ENCODE assay signal across 1 cellular context in genomic region chr11:69449320-69450063, GRCh38.
TF ChIP-seq lines count a peak whose summit lies in the region.

No MANE protein-coding gene starts in this region.

TF ChIP-seq in K562, 482 proteins besides CTCF, POLR2A, EP300 and RAD21 (continued from another document and continues in another):
- TF ChIP-seq L3MBTL2 (IDR thresholded peaks at IDR 0.05) (peak; percentile 54; the same call in 1 of the 2 replicates), RFX1 (IDR thresholded peaks at IDR 0.05) (no peak), TAF9B (IDR thresholded peaks at IDR 0.05; ENCODE audit: partially characterized antibody) (peak; percentile 71), ZNF174 (CRISPR knock-in tag; IDR thresholded peaks at IDR 0.05) (no peak), COPS2 (conservative IDR thresholded peaks at IDR 0.05) (no peak), TCFL5 (CRISPR knock-in tag; conservative IDR thresholded peaks at IDR 0.05) (no peak), CTCFL (IDR thresholded peaks at IDR 0.05; ENCODE audit: borderline replicate concordance, insufficient read depth, low read depth, low read length, poor library complexity, severe bottlenecking) (no peak), FOXP4 (CRISPR knock-in tag; IDR thresholded peaks at IDR 0.05; ENCODE audit: borderline replicate concordance) (no peak), HMG20B (CRISPR knock-in tag; IDR thresholded peaks at IDR 0.05) (no peak), RERE (CRISPR knock-in tag; IDR thresholded peaks at IDR 0.05; ENCODE audit: borderline replicate concordance) (no peak), ZNF740 (CRISPR knock-in tag; IDR thresholded peaks at IDR 0.05) (no peak), ZNF740 (tag; IDR thresholded peaks at IDR 0.05) (no peak), KLF6 (CRISPR knock-in tag; IDR thresholded peaks at IDR 0.05; ENCODE audit: borderline replicate concordance) (no peak), PHB (CRISPR knock-in tag; IDR thresholded peaks at IDR 0.05) (no peak), BRF1 (IDR thresholded peaks at IDR 0.05; ENCODE audit: borderline replicate concordance, extremely low read depth, insufficient read length) (no peak), ZBTB49 (CRISPR knock-in tag; IDR thresholded peaks at IDR 0.05; ENCODE audit: borderline replicate concordance) (no peak), THRAP3 (IDR thresholded peaks at IDR 0.05; ENCODE audit: borderline replicate concordance) (no peak), FOXK2 (conservative IDR thresholded peaks at IDR 0.05 in 1 of 2, IDR thresholded peaks at IDR 0.05 in 1 of 2; ENCODE audit: low read depth in 2 of 2) (0 out of 4 replicates have a peak, but pooled peaks have one; percentile 14 to 19), TCF7 (IDR thresholded peaks at IDR 0.05; ENCODE audit: borderline replicate concordance) (peak; percentile 95), ZNF511 (CRISPR knock-in tag; IDR thresholded peaks at IDR 0.05) (no peak), ZNF76 (CRISPR knock-in tag; IDR thresholded peaks at IDR 0.05; ENCODE audit: borderline replicate concordance) (no peak), KDM1A (IDR thresholded peaks at IDR 0.05) (peak; percentile 78 to 79), FOXJ2 (tag; IDR thresholded peaks at IDR 0.05) (no peak), ZNF217 (CRISPR knock-in tag; IDR thresholded peaks at IDR 0.05) (no peak), ZNF518B (CRISPR knock-in tag; IDR thresholded peaks at IDR 0.05) (no peak), ATF1 (CRISPR knock-in tag; IDR thresholded peaks at IDR 0.05) (no peak), ATF1 (tag; IDR thresholded peaks at IDR 0.05) (no peak), KDM2B (CRISPR knock-in tag; IDR thresholded peaks at IDR 0.05) (no peak), PHF21A (IDR thresholded peaks at IDR 0.05; ENCODE audit: borderline replicate concordance, low read depth) (no peak; the same call in 1 of the 2 replicates), NCOA1 (IDR thresholded peaks at IDR 0.05; ENCODE audit: low read depth) (peak; percentile 55; the same call in 1 of the 2 replicates), MNT (conservative IDR thresholded peaks at IDR 0.05) (0 out of 4 replicates have a peak, but pooled peaks of 1 of the 2 experiments have one; percentile 29), NR1H2 (CRISPR knock-in tag; IDR thresholded peaks at IDR 0.05) (no peak), FOXO4 (CRISPR knock-in tag; IDR thresholded peaks at IDR 0.05) (no peak), MCM5 (IDR thresholded peaks at IDR 0.05; ENCODE audit: low read depth) (no peak), POLR2AphosphoS2 (IDR thresholded peaks at IDR 0.05; ENCODE audit: low read length) (no peak), GTF2F1 (IDR thresholded peaks at IDR 0.05; ENCODE audit: low read depth, low read length) (no peak), DPF2 (IDR thresholded peaks at IDR 0.05) (peak; percentile 98), ETS2 (tag; IDR thresholded peaks at IDR 0.05; ENCODE audit: borderline replicate concordance, poor library complexity, severe bottlenecking) (no peak), ZNF668 (CRISPR knock-in tag; IDR thresholded peaks at IDR 0.05) (no peak), ZC3H11A (IDR thresholded peaks at IDR 0.05; ENCODE audit: low read depth, low read length) (no peak), ARHGAP35 (IDR thresholded peaks at IDR 0.05; ENCODE audit: partially characterized antibody) (no peak), SREBF1 (IDR thresholded peaks at IDR 0.05; ENCODE audit: borderline replicate concordance, low read depth, low read length) (no peak), EGR1 (conservative IDR thresholded peaks at IDR 0.05) (peak; percentile 96), CEBPG (CRISPR knock-in tag; IDR thresholded peaks at IDR 0.05) (no peak), CEBPG (tag; conservative IDR thresholded peaks at IDR 0.05 in 1 of 2, IDR thresholded peaks at IDR 0.05 in 1 of 2) (peak in 1 of 2 experiments; percentile 60; a peak in 2 of 4 replicates), C11orf30 (IDR thresholded peaks at IDR 0.05; ENCODE audit: low read depth) (no peak), POLR2H (tag; IDR thresholded peaks at IDR 0.05; ENCODE audit: low read depth) (no peak), MCM3 (IDR thresholded peaks at IDR 0.05) (no peak)
